21 cellular contexts compared by ENCODE assay signal in the genomic region with DNA sequence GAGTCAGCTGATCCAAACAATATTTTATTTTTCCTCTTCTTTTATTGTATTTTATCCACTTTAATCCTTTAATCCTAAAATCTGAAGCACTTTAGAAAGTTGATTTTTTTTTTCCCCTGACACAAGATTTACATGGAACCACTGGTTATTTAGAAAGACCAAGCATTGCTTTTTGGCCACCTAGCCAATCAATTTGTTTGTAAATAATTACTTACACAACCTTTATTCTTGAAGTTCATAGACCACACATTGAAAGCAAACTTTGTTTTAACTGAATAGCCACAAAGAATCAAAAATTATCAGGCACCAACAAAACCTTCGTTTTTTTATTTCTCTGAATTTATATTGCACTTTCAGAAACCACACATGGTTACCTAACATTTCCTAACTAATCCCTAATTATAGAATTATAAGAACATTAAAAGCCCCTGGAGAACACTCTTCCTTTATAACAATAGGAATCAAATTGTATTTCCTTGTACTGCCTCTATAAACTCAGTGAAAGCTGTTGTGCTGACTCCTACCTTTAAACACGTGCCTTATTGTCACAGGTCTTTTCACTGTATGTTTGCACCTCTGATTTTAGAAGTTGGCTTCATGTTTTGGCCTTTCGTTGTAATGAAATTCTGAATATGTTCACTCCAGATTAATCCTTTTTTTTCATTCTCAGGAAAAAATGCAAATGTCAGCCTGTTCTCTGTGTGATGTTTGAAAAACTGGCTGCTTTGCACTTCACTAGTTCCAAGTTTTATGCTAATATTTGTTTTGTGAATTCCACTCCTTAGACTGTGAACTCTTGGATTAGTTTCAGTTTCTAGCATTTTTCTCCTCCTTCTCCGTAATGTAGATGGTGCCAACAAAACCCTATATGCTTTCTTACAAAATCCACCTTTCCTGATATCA.
"Had no signal": no experiment of that assay in that cellular context is flagged by ENCODE, and none has a peak within 500 bp of the region (broad histone marks: within the 10 kb centered on the region; RNA-seq: fewer than 3 reads in every experiment).

No MANE protein-coding gene starts in this region.

- H3K4me2 ChIP-seq: neural progenitor cell had no signal

- H3K9me3 Mint-ChIP-seq: activated naive CD4-positive, alpha-beta T cell treated with anti-CD3 and anti-CD28 coated beads, Interleukin-2, amount 50 U/mL, for 24 hours had no signal

- H2AFZ ChIP-seq: neural progenitor cell, parathyroid adenoma had no signal

- H3K9ac ChIP-seq: neural progenitor cell, parathyroid adenoma had no signal

- H3K36me3 ChIP-seq: neural progenitor cell, transverse colon had no signal

- H3K4me3 Mint-ChIP-seq: activated CD8-positive, alpha-beta T cell treated with anti-CD3 and anti-CD28 coated beads for 36 hours; activated naive CD4-positive, alpha-beta T cell treated with anti-CD3 and anti-CD28 coated beads, Interleukin-2, amount 50 U/mL, for 24 hours; activated T-cell treated with anti-CD3 and anti-CD28 coated beads, Interleukin-2, amount 50 U/mL, for 4 hours; mesothelial cell of epicardium; neural progenitor cell; T-helper 17 cell; WTC11 had no signal

- H3K36me3 Mint-ChIP-seq: activated naive CD4-positive, alpha-beta T cell treated with anti-CD3 and anti-CD28 coated beads, Interleukin-2, amount 50 U/mL, for 24 hours; mesothelial cell of epicardium; neural progenitor cell had no signal

- H3K4me3 ChIP-seq: coronary artery, lung, neural progenitor cell, transverse colon had no signal

- H3K27me3 Mint-ChIP-seq: activated CD8-positive, alpha-beta T cell treated with anti-CD3 and anti-CD28 coated beads for 36 hours; activated naive CD4-positive, alpha-beta T cell treated with anti-CD3 and anti-CD28 coated beads, Interleukin-2, amount 50 U/mL, for 24 hours; T-helper 17 cell had no signal

- DNase-seq: activated CD4-positive, alpha-beta T cell treated with anti-CD3 and anti-CD28 coated beads for 48 hours; activated CD8-positive, alpha-beta T cell treated with anti-CD3 and anti-CD28 coated beads for 36 hours; activated effector memory CD4-positive, alpha-beta T cell treated with anti-CD3 and anti-CD28 coated beads, Interleukin-2, amount 50 U/mL, for 16 hours; activated T-cell treated with anti-CD3 and anti-CD28 coated beads, Interleukin-2, amount 50 U/mL, for 4 hours; amniotic stem cell; central memory CD4-positive, alpha-beta T cell; effector CD8-positive, alpha-beta T cell; foreskin fibroblast; hypothalamus; stimulated activated CD4-positive, alpha-beta T cell treated with anti-CD3 and anti-CD28 coated beads, Interleukin-4, amount 100 ng/mL, for 1 hour; stimulated activated naive CD4-positive, alpha-beta T cell; substantia nigra; T-helper 17 cell; transverse colon had no signal

- H3K4me1 ChIP-seq: neural progenitor cell, parathyroid adenoma had no signal

- ATAC-seq: activated CD8-positive, alpha-beta T cell treated with anti-CD3 and anti-CD28 coated beads for 36 hours; activated T-cell treated with anti-CD3 and anti-CD28 coated beads, Interleukin-2, amount 50 U/mL, for 4 hours; T-helper 17 cell; WTC11 had no signal

- H3K79me2 ChIP-seq: parathyroid adenoma had no signal

- H3K27ac ChIP-seq: coronary artery, neural progenitor cell, parathyroid adenoma had no signal

- H3K4me1 Mint-ChIP-seq: activated naive CD4-positive, alpha-beta T cell treated with anti-CD3 and anti-CD28 coated beads, Interleukin-2, amount 50 U/mL, for 24 hours; mesothelial cell of epicardium; T-helper 17 cell had no signal

- H3K27ac Mint-ChIP-seq: activated CD8-positive, alpha-beta T cell treated with anti-CD3 and anti-CD28 coated beads for 36 hours; activated naive CD4-positive, alpha-beta T cell treated with anti-CD3 and anti-CD28 coated beads, Interleukin-2, amount 50 U/mL, for 24 hours; mesothelial cell of epicardium; neural progenitor cell; T-helper 17 cell; WTC11 had no signal

- H3K27me3 ChIP-seq: neural progenitor cell, transverse colon had no signal
